Comparison of ENCODE assay signal across 1 cellular context in genomic region chr17:75129576-75129975, GRCh38.
A peak's percentile ranks its signal among the peaks of the same experiment; 100 is the strongest.
TF ChIP-seq lines count a peak whose summit lies in the region.

No MANE protein-coding gene starts in this region.

TF ChIP-seq in HEK293, 187 proteins besides CTCF, POLR2A, EP300 and RAD21 (continued from another document):
- 0 out of 2 replicates have a peak, but pooled peaks have one; percentile 25 for TF ChIP-seq HIC1 (tag by site-specific recombination; IDR thresholded peaks at IDR 0.05)
- peak; percentile 49; the same call in 1 of the 2 replicates for TF ChIP-seq ZBTB10 (tag by site-specific recombination; IDR thresholded peaks at IDR 0.05)
- peak; percentile 28; the same call in 1 of the 2 replicates for TF ChIP-seq ZBTB48 (tag by site-specific recombination; IDR thresholded peaks at IDR 0.05)
